ENCODE assay signal across 1 cellular context in genomic region chr4:142194905-142195304, GRCh38.
TF ChIP-seq lines count a peak whose summit lies in the region.

No MANE protein-coding gene starts in this region.

TF ChIP-seq in WTC11, 78 proteins besides CTCF, POLR2A, EP300 and RAD21 (continued from another document):
- TF ChIP-seq ZSCAN18 (CRISPR knock-in tag; IDR thresholded peaks at IDR 0.05) = no peak
- TF ChIP-seq ZNF121 (CRISPR knock-in tag; IDR thresholded peaks at IDR 0.05) = no peak
